ENCODE assay signal across 15 cellular contexts in genomic region chr7:28301148-28301641, GRCh38.
DNase-seq lines count a peak whose midpoint lies in the region; ATAC-seq lines count a peak whose summit lies in the region.
"Had no signal": no experiment of that assay in that cellular context is flagged by ENCODE, and none has a peak within 500 bp of the region (broad histone marks: within the 10 kb centered on the region; RNA-seq: fewer than 3 reads in every experiment).

No MANE protein-coding gene starts in this region.

- no peak overlapping the region for H2AFZ ChIP-seq in GM23248

- no peaks in the 10 kb centered on the region for H3K9me3 ChIP-seq in GM23248 (ENCODE audit: low read depth)
- H3K9me3 ChIP-seq in HAP-1: no peaks in the 10 kb centered on the region
- H3K9me3 ChIP-seq: BLaER1 had no signal

- no peaks in the 10 kb centered on the region for H3K27me3 ChIP-seq in GM23248 (replicated peaks; ENCODE audit: insufficient read depth)
- peaks cover 2% of the 10 kb centered on the region; the same call in 1 of the 2 replicates for H3K27me3 ChIP-seq in HAP-1 (ENCODE audit: low read depth)
- H3K27me3 ChIP-seq: BLaER1 had no signal

- H3K79me2 ChIP-seq in GM23248 (ENCODE audit: insufficient read depth): no peaks in the 10 kb centered on the region

- H3K9ac ChIP-seq in GM23248: peak overlapping the region; percentile 21
- H3K9ac ChIP-seq: BLaER1 had no signal

- H3K4me3 ChIP-seq in GM23248 (no peak overlapping the region), HAP-1 (no peak overlapping the region)
- H3K4me3 ChIP-seq: BLaER1, K562 had no signal

- no peaks in the 10 kb centered on the region for H3K36me3 ChIP-seq in GM23248 (ENCODE audit: low read depth)
- no peaks in the 10 kb centered on the region for H3K36me3 ChIP-seq in HAP-1 (replicated peaks)
- H3K36me3 ChIP-seq: BLaER1 had no signal

- peak overlapping the region; percentile 57 for H3K27ac ChIP-seq in GM23248
- H3K27ac ChIP-seq: BLaER1 had no signal

- H3K4me2 ChIP-seq in GM23248 (ENCODE audit: unreplicated experiment): peak overlapping the region; percentile 41
- H3K4me2 ChIP-seq: BLaER1 had no signal

- H3F3A ChIP-seq in GM23248 (ENCODE audit: insufficient read depth): peaks cover 34% of the 10 kb centered on the region

- WGBS in GM23248 (ENCODE audit: low coverage in 1 of 2, low lambda C conversion rate in 2 of 2, missing lambda C conversion rate in 2 of 2), 2 experiments: 3 to 8% methylated on average over 5 of the region's 5 CpGs

- H3K4me1 ChIP-seq in GM23248 (ENCODE audit: insufficient read depth): peaks cover 37% of the 10 kb centered on the region
- H3K4me1 ChIP-seq in HAP-1: peaks cover 10% of the 10 kb centered on the region

- DNase-seq in GM23248 (peak; percentile 88), amniotic epithelial cell (ENCODE audit: low read depth) (peak; percentile 94), fibroblast of the conjunctiva (ENCODE audit: low read depth) (peak; percentile 32), sciatic nerve (ENCODE audit: low spot score) (no peak), HAP-1 (ENCODE audit: low spot score in 2 of 2) (no peak), iPS-NIHi7 (ENCODE audit: extremely low spot score) (no peak)
- DNase-seq: activated CD4-positive, alpha-beta T cell treated with anti-CD3 and anti-CD28 coated beads for 4 hours; activated gamma-delta T cell treated with Interleukin-2 at 50 U/mL for 16 hours; GDM1; left cardiac atrium; NCI-H187 had no signal

- intact Hi-C loops in sciatic nerve (cut with DNase I): no loop called here

- in situ Hi-C loops in GM23248 (cut with MboI): no loop called here
- in situ Hi-C loops in HAP-1 (cut with MboI; ENCODE audit: low sequenced_read_pairs): no loop called here

- no peaks in the 10 kb centered on the region for H4K20me1 ChIP-seq in GM23248 (ENCODE audit: insufficient read depth)
- H4K20me1 ChIP-seq: BLaER1 had no signal

- ATAC-seq in sciatic nerve (peak; percentile 79), GM21529 (IDR thresholded peaks at IDR 0.05; ENCODE audit: unreplicated experiment) (no peak), GM19324 (IDR thresholded peaks at IDR 0.05; ENCODE audit: low FRiP score, unreplicated experiment) (no peak)
- ATAC-seq: K562 had no signal

- no peaks in the 10 kb centered on the region for H3K9me2 ChIP-seq in GM23248 (ENCODE audit: insufficient read depth)

Comparison
In these comparisons a context has a peak if more than half of its experiments do, and no peak if none do; other contexts are left out.
1. DNase-seq: peak in GM23248 (single experiment), amniotic epithelial cell (single experiment) and fibroblast of the conjunctiva (single experiment); none in sciatic nerve (single experiment), HAP-1 (0 of 2) and iPS-NIHi7 (single experiment).